In the genomic region with DNA sequence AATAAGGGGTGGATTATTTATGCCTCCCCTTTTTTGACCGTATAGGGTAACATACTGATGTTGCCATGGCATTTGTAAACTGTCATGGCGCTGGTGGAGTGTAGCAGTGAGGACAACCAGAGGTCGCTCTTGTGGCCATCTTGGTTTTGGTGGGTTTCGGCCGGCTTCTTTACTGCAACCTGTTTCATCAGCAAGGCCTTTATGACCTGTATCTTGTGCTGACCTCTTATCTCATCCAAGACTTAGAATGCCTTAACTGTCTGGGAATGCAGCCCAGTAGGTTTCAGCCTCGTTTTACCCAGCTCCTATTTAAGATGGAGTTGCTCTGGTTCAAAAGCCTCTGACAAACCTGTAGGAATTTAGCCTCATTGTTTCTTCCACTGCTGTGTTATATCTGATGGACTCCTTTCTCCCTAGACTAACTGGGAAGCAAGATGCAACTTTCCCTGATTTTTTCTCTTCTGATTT, we compare ENCODE assay signal across 24 cellular contexts.
DNase-seq lines count a peak whose midpoint lies in the region; ATAC-seq, FAIRE-seq and TF ChIP-seq lines count a peak whose summit lies in the region.
"Had no signal": no experiment of that assay in that cellular context is flagged by ENCODE, and none has a peak within 500 bp of the region (broad histone marks: within the 10 kb centered on the region; RNA-seq: fewer than 3 reads in every experiment).

No MANE protein-coding gene starts in this region.

- no peak for TF ChIP-seq CTCF in WTC11 (IDR thresholded peaks at IDR 0.05)
- TF ChIP-seq CTCF in H1 (IDR thresholded peaks at IDR 0.05; ENCODE audit: control extremely low read depth in 1 of 3, insufficient read depth in 1 of 3, low read depth in 1 of 3, low read length in 3 of 3) = no peak
- TF ChIP-seq CTCF in thoracic aorta (IDR thresholded peaks at IDR 0.05) = no peak

- no peaks in the 10 kb centered on the region for H3K27me3 Mint-ChIP-seq in activated naive CD4-positive, alpha-beta T cell treated with anti-CD3 and anti-CD28 coated beads for 36 hours (ENCODE audit: low read depth)
- H3K27me3 Mint-ChIP-seq in WTC11 (ENCODE audit: low read depth) = no peaks in the 10 kb centered on the region
- H3K27me3 Mint-ChIP-seq: activated CD4-positive, alpha-beta memory T cell treated with anti-CD3 and anti-CD28 coated beads for 36 hours had no signal

- peaks cover 13 to 24% (median 21%) of the 10 kb centered on the region in 4 experiments for H3K4me1 ChIP-seq in H1 (replicated peaks in 1 of 4; ENCODE audit: control insufficient read depth in 3 of 4, insufficient read depth in 4 of 4, low read length in 3 of 4)
- H3K4me1 ChIP-seq in thoracic aorta (ENCODE audit: control insufficient read depth in 1 of 2, low read depth in 2 of 2) = peaks cover 19 to 56% of the 10 kb centered on the region in 2 donors
- H3K4me1 ChIP-seq: A549 had no signal

- H4K8ac ChIP-seq in H1 (ENCODE audit: extremely low read depth, insufficient read depth, low read length) = no peak overlapping the region

- no peak for TF ChIP-seq RAD21 in H1 (IDR thresholded peaks at IDR 0.05 in 1 of 2, conservative IDR thresholded peaks at IDR 0.05 in 1 of 2; ENCODE audit: low read depth in 2 of 2, low read length in 2 of 2)

- no peak for ATAC-seq in WTC11
- ATAC-seq in thoracic aorta (ENCODE audit: insufficient number of reproducible peaks, low FRiP score, low read depth) = no peak
- no peak for ATAC-seq in left cardiac atrium
- ATAC-seq: A549; activated T-cell treated with anti-CD3 and anti-CD28 coated beads, Interleukin-2, amount 50 U/mL, for 4 hours; Panc1 had no signal

- no peak overlapping the region for H3K14ac ChIP-seq in H1 (ENCODE audit: insufficient read length)

- H3K4me3 Mint-ChIP-seq in activated naive CD4-positive, alpha-beta T cell treated with anti-CD3 and anti-CD28 coated beads for 36 hours = no peak overlapping the region
- no peak overlapping the region for H3K4me3 Mint-ChIP-seq in WTC11
- H3K4me3 Mint-ChIP-seq: activated CD4-positive, alpha-beta memory T cell treated with anti-CD3 and anti-CD28 coated beads for 36 hours; activated T-cell treated with anti-CD3 and anti-CD28 coated beads, Interleukin-2, amount 50 U/mL, for 4 hours had no signal

- whole genome bisulfite sequencing in H1 (ENCODE audit: extremely low coverage in 1 of 2, insufficient coverage in 1 of 2, insufficient read length in 1 of 2, insufficient replicate concordance in 2 of 2, low coverage in 1 of 2, low lambda C conversion rate in 2 of 2, missing lambda C conversion rate in 1 of 2), 2 experiments = 91% methylated on average over 6 of the region's 6 CpGs; no CpG with 5 or more reads in 1 of the 2 experiments

- no peaks in the 10 kb centered on the region for H4K20me1 ChIP-seq in H1 (replicated peaks in 1 of 2; ENCODE audit: control insufficient read depth in 1 of 2, insufficient read depth in 2 of 2, low read length in 2 of 2)

- H3K27me3 ChIP-seq in H1 (replicated peaks in 1 of 4; ENCODE audit: control insufficient read depth in 3 of 4, extremely low read depth in 1 of 4, insufficient read depth in 3 of 4, low read length in 3 of 4) (no peaks in the 10 kb centered on the region), thoracic aorta (replicated peaks; ENCODE audit: insufficient read depth) (no peaks in the 10 kb centered on the region)
- H3K27me3 ChIP-seq: spleen had no signal

- peaks cover 13% of the 10 kb centered on the region for H3K36me3 Mint-ChIP-seq in activated naive CD4-positive, alpha-beta T cell treated with anti-CD3 and anti-CD28 coated beads for 36 hours (ENCODE audit: low read depth)
- H3K36me3 Mint-ChIP-seq in WTC11 = peaks cover 7% of the 10 kb centered on the region

- CTCF ChIA-PET in activated naive CD4-positive, alpha-beta T cell treated with anti-CD3 and anti-CD28 coated beads for 36 hours (lab: Charles Lee) = interaction anchor here (1.5 kb wide), 1 partner anchor 37 kb away, joined by 3 read pairs; no protein-coding TSS in a partner anchor
- CTCF ChIA-PET in WTC11 (lab: Charles Lee) (no interaction called here), H1 (lab: Charles Lee; ENCODE audit: partially characterized antibody) (no interaction called here)

- peaks cover 90% of the 10 kb centered on the region for H3K4me1 Mint-ChIP-seq in activated naive CD4-positive, alpha-beta T cell treated with anti-CD3 and anti-CD28 coated beads for 36 hours (ENCODE audit: low read depth)
- H3K4me1 Mint-ChIP-seq in WTC11 = peaks cover 54% of the 10 kb centered on the region

- H3K23me2 ChIP-seq in H1 (ENCODE audit: low read depth, low read length) = no peaks in the 10 kb centered on the region

- no peak overlapping the region for H2AK5ac ChIP-seq in H1 (ENCODE audit: low read depth, low read length)

- H4K91ac ChIP-seq in H1 (replicated peaks; ENCODE audit: insufficient read length, low read length) = no peak overlapping the region

- H3K9ac ChIP-seq in H1 (replicated peaks in 1 of 4; ENCODE audit: extremely low read depth in 1 of 4, low read depth in 3 of 4, low read length in 3 of 4) = no peak overlapping the region

- H3K18ac ChIP-seq in H1 (ENCODE audit: extremely low read depth, low read length) = no peak overlapping the region; the same call in 1 of the 2 replicates

- no peak overlapping the region for H3K27ac ChIP-seq in H1 (ENCODE audit: low read depth, low read length)
- peak overlapping the region; percentile 81 to 83 for H3K27ac ChIP-seq in thoracic aorta
- no peak overlapping the region for H3K27ac ChIP-seq in caudate nucleus (ENCODE audit: low read depth, low read length)
- H3K27ac ChIP-seq: A549, VCaP had no signal

- no peak overlapping the region for H3K4ac ChIP-seq in H1 (replicated peaks; ENCODE audit: insufficient read length, low read depth, low read length)

- H3K56ac ChIP-seq in H1 (replicated peaks; ENCODE audit: insufficient read length, low read depth, low read length) = no peak overlapping the region

- H3K9me3 ChIP-seq in H1 (ENCODE audit: insufficient read depth in 2 of 2, low read depth in 1 of 2, low read length in 1 of 2) (no peaks in the 10 kb centered on the region), thoracic aorta (no peaks in the 10 kb centered on the region)
- H3K9me3 ChIP-seq: A549, left ventricle myocardium inferior, spleen had no signal

- no peaks in the 10 kb centered on the region for H3K9me3 Mint-ChIP-seq in activated naive CD4-positive, alpha-beta T cell treated with anti-CD3 and anti-CD28 coated beads for 36 hours
- H3K9me3 Mint-ChIP-seq in WTC11 = no peaks in the 10 kb centered on the region
- H3K9me3 Mint-ChIP-seq: activated CD4-positive, alpha-beta memory T cell treated with anti-CD3 and anti-CD28 coated beads for 36 hours; activated T-cell treated with anti-CD3 and anti-CD28 coated beads, Interleukin-2, amount 50 U/mL, for 4 hours had no signal

- H3K4me2 ChIP-seq in H1 (ENCODE audit: insufficient read depth in 1 of 2, low read depth in 2 of 2, low read length in 2 of 2) = no peak overlapping the region
- H3K4me2 ChIP-seq: A549 had no signal

- H4K5ac ChIP-seq in H1 (ENCODE audit: insufficient read length, low read depth, low read length) = no peak overlapping the region

- no peak for TF ChIP-seq POLR2A in H1 (IDR thresholded peaks at IDR 0.05; ENCODE audit: control extremely low read depth in 1 of 2, low read depth in 2 of 2, low read length in 2 of 2)

- no peaks in the 10 kb centered on the region; the same call in none of the 2 replicates for H3K79me1 ChIP-seq in H1 (ENCODE audit: low read depth, low read length)

- H3K79me2 ChIP-seq in H1 (ENCODE audit: control insufficient read depth in 1 of 2, insufficient read depth in 2 of 2, low read length in 2 of 2) = peaks cover 0 to 26% of the 10 kb centered on the region in 2 experiments; a peak in 2 of 4 replicates

- H2BK5ac ChIP-seq in H1 (ENCODE audit: low read depth, low read length) = no peak overlapping the region

- no peak overlapping the region for H2AFZ ChIP-seq in H1 (ENCODE audit: low read length)

- peak overlapping the region; percentile 65 for H3K27ac Mint-ChIP-seq in activated naive CD4-positive, alpha-beta T cell treated with anti-CD3 and anti-CD28 coated beads for 36 hours
- H3K27ac Mint-ChIP-seq in WTC11 = 0 out of 2 replicates have a peak overlapping the region, but pooled peaks have one; percentile 45
- H3K27ac Mint-ChIP-seq: activated CD4-positive, alpha-beta memory T cell treated with anti-CD3 and anti-CD28 coated beads for 36 hours had no signal

- H3K23ac ChIP-seq in H1 (ENCODE audit: insufficient read length) = no peak overlapping the region

- no peaks in the 10 kb centered on the region; a peak in 1 of 8 replicates for H3K36me3 ChIP-seq in H1 (ENCODE audit: control insufficient read depth in 2 of 4, insufficient read depth in 4 of 4, low read length in 3 of 4)
- no peaks in the 10 kb centered on the region for H3K36me3 ChIP-seq in thoracic aorta
- H3K36me3 ChIP-seq: left ventricle myocardium inferior had no signal

- no peak overlapping the region for H3K4me3 ChIP-seq in H1 (ENCODE audit: extremely low read depth in 1 of 4, insufficient read depth in 2 of 4, low read depth in 3 of 4, low read length in 4 of 4)
- H3K4me3 ChIP-seq in thoracic aorta = no peak overlapping the region
- H3K4me3 ChIP-seq: A549, spleen had no signal

- no peak overlapping the region for H2BK15ac ChIP-seq in H1 (ENCODE audit: low read length)

- no peak for FAIRE-seq in H1 (lab: Jason Lieb, UNC)
- FAIRE-seq: A549, endometrium, G401.6 had no signal

- POLR2A ChIA-PET in WTC11 (lab: Charles Lee) = no interaction called here
- POLR2A ChIA-PET in H1 (lab: Charles Lee; ENCODE audit: partially characterized antibody) = no interaction called here

- no peak overlapping the region for H2BK120ac ChIP-seq in H1 (replicated peaks; ENCODE audit: low read depth, low read length)

- DNase-seq in activated naive CD4-positive, alpha-beta T cell treated with anti-CD3 and anti-CD28 coated beads for 36 hours = no peak
- DNase-seq in activated naive CD4-positive, alpha-beta T cell treated with anti-CD3 and anti-CD28 coated beads, Interleukin-2, amount 50 U/mL, for 16 hours = no peak
- DNase-seq in WTC11 (ENCODE audit: low spot score) = no peak
- no peak for DNase-seq in H1 (ENCODE audit: low read depth in 1 of 2, low spot score in 2 of 2)
- no peak for DNase-seq in thoracic aorta (ENCODE audit: low spot score)
- DNase-seq in left cardiac atrium = no peak
- DNase-seq in NCI-H1694 (lab: John Stamatoyannopoulos, UW) = no peak
- no peak for DNase-seq in caudate nucleus (lab: John Stamatoyannopoulos, UW)
- DNase-seq: activated CD4-positive, alpha-beta memory T cell treated with anti-CD3 and anti-CD28 coated beads for 36 hours; activated naive CD4-positive, alpha-beta T cell treated with Interleukin-2 at 50 U/mL for 16 hours; activated T-cell treated with anti-CD3 and anti-CD28 coated beads, Interleukin-2, amount 50 U/mL, for 4 hours; DMS 273 treated with DMSO at 0.1 percent for 48 hours; head of caudate nucleus; left ventricle myocardium inferior; midbrain; NCI-H226; retina; spleen; stimulated activated CD4-positive, alpha-beta T cell treated with anti-CD3 and anti-CD28 coated beads, Interleukin-4, amount 100 ng/mL, for 4 hours had no signal

- no peak for TF ChIP-seq EP300 in H1 (IDR thresholded peaks at IDR 0.05; ENCODE audit: borderline replicate concordance in 1 of 2, low read depth in 2 of 2, low read length in 2 of 2)

- no peak overlapping the region for H2BK20ac ChIP-seq in H1 (ENCODE audit: low read length)

- no peak overlapping the region for H2BK12ac ChIP-seq in H1 (ENCODE audit: low read depth, low read length)

- intact Hi-C loops in activated naive CD4-positive, alpha-beta T cell treated with anti-CD3 and anti-CD28 coated beads for 36 hours (cut with micrococcal nuclease) = no loop called here
- intact Hi-C loops in left cardiac atrium (cut with DNase I) = no loop called here

Comparison
In these comparisons a context has a peak if more than half of its experiments do, and no peak if none do; other contexts are left out.
1. H3K27ac ChIP-seq: peak in thoracic aorta (2 of 2); none in H1 (single experiment) and caudate nucleus (single experiment).